1 cellular context compared by ENCODE assay signal in genomic region chr9:133153227-133154096, GRCh38.
TF ChIP-seq lines count a peak whose summit lies in the region.

No MANE protein-coding gene starts in this region.

TF ChIP-seq in HepG2, 621 proteins besides CTCF, POLR2A, EP300 and RAD21 (continued from another document and continues in another):
- TF ChIP-seq HNF1A (IDR thresholded peaks at IDR 0.05; ENCODE audit: low read depth) (no peak), HNF1A (CRISPR knock-in tag; IDR thresholded peaks at IDR 0.05; ENCODE audit: borderline replicate concordance) (peak; percentile 27; the same call in 1 of the 2 replicates), ZKSCAN8 (CRISPR knock-in tag; IDR thresholded peaks at IDR 0.05; ENCODE audit: borderline replicate concordance) (no peak), POGZ (CRISPR knock-in tag; IDR thresholded peaks at IDR 0.05) (no peak), PAXIP1 (CRISPR knock-in tag; conservative IDR thresholded peaks at IDR 0.05) (no peak), ZNF614 (CRISPR knock-in tag; IDR thresholded peaks at IDR 0.05; ENCODE audit: borderline replicate concordance) (peak; percentile 44; the same call in 1 of the 2 replicates), HOXA5 (CRISPR knock-in tag; IDR thresholded peaks at IDR 0.05) (no peak), NFE2L2 (IDR thresholded peaks at IDR 0.05; ENCODE audit: low read length) (no peak), TBX2 (CRISPR knock-in tag; IDR thresholded peaks at IDR 0.05; ENCODE audit: borderline replicate concordance) (peak; percentile 52; the same call in 1 of the 2 replicates), ZFP91 (CRISPR knock-in tag; IDR thresholded peaks at IDR 0.05; ENCODE audit: borderline replicate concordance) (0 out of 2 replicates have a peak, but pooled peaks have one; percentile 54), SETDB1 (CRISPR knock-in tag; IDR thresholded peaks at IDR 0.05; ENCODE audit: borderline replicate concordance) (no peak), ZNF510 (CRISPR knock-in tag; IDR thresholded peaks at IDR 0.05; ENCODE audit: low read depth) (no peak), DBP (CRISPR knock-in tag; IDR thresholded peaks at IDR 0.05; ENCODE audit: not compliant biosample characterization) (no peak), ZBTB44 (CRISPR knock-in tag; IDR thresholded peaks at IDR 0.05) (no peak), GABPB1 (CRISPR knock-in tag; IDR thresholded peaks at IDR 0.05) (peak; percentile 75), ZBTB20 (CRISPR knock-in tag; IDR thresholded peaks at IDR 0.05; ENCODE audit: borderline replicate concordance, low read depth) (no peak), ZNF543 (CRISPR knock-in tag; IDR thresholded peaks at IDR 0.05) (no peak), ARID4A (CRISPR knock-in tag; IDR thresholded peaks at IDR 0.05; ENCODE audit: borderline replicate concordance) (peak; percentile 30; the same call in 1 of the 2 replicates), ZNF382 (CRISPR knock-in tag; IDR thresholded peaks at IDR 0.05; ENCODE audit: borderline replicate concordance) (no peak), TBL1XR1 (IDR thresholded peaks at IDR 0.05; ENCODE audit: borderline replicate concordance, low read length, partially characterized antibody) (no peak), ZNF780A (CRISPR knock-in tag; IDR thresholded peaks at IDR 0.05) (no peak), TSC22D2 (CRISPR knock-in tag; IDR thresholded peaks at IDR 0.05; ENCODE audit: borderline replicate concordance) (no peak), TCF7 (IDR thresholded peaks at IDR 0.05; ENCODE audit: low read depth) (no peak), HDAC1 (CRISPR knock-in tag; IDR thresholded peaks at IDR 0.05) (no peak; the same call in 1 of the 2 replicates), CENPBD1 (CRISPR knock-in tag; IDR thresholded peaks at IDR 0.05; ENCODE audit: borderline replicate concordance, low read depth) (no peak), SP1 (IDR thresholded peaks at IDR 0.05) (no peak), SP1 (CRISPR knock-in tag; IDR thresholded peaks at IDR 0.05) (peak; percentile 16; the same call in 1 of the 2 replicates), AHDC1 (CRISPR knock-in tag; IDR thresholded peaks at IDR 0.05; ENCODE audit: borderline replicate concordance) (no peak), MIXL1 (CRISPR knock-in tag; IDR thresholded peaks at IDR 0.05) (no peak), ZMAT5 (CRISPR knock-in tag; IDR thresholded peaks at IDR 0.05; ENCODE audit: borderline replicate concordance, low read depth) (no peak), DRAP1 (CRISPR knock-in tag; IDR thresholded peaks at IDR 0.05) (peak; percentile 28; the same call in 1 of the 2 replicates)
